In the genomic region with DNA sequence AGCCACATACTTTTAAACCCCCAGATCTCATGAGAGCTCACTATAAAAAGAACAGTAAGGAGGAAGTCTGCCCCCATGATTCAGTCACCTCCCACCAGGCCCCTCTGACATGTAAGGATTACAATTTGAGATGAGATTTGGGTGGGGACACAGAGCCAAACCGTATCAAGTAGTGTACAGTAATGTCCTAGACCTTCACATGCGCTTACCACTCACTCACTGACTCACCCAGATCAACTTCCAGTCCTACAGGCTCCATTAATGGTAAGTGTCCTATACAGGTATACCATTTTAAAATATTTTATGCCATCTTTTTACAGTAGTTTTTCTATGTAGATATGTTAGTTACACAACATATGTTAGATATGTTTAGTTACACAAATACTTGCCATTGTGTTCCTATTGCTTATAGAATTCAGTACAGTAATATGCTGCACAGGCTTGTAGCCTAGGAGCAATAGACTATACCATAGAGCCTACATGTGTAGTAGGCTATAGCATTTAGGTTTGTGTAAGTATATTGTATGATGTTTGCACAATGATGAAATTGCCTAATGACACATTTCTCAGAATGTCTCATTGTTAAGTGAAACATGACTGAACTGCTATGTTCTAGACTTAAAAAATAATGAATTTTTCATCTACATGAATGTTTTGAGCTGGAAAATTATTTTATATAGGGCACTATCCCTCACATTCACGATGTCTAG, we compare ENCODE assay signal across 16 cellular contexts. TPM values are rescaled to one million over a fixed set of nuclear protein-coding genes. Genes with fewer than 3 reads are reported as not detected.
DNase-seq lines count a peak whose midpoint lies in the region; ATAC-seq and TF ChIP-seq lines count a peak whose summit lies in the region.
"Had no signal": no experiment of that assay in that cellular context is flagged by ENCODE, and none has a peak within 500 bp of the region (broad histone marks: within the 10 kb centered on the region; RNA-seq: fewer than 3 reads in every experiment).

No MANE protein-coding gene starts in this region.

- 49 to 57% methylated on average over 3 of the region's 3 CpGs for WGBS in sigmoid colon, 2 donors

- peak overlapping the region; percentile 8 for H3K27ac Mint-ChIP-seq in activated naive CD8-positive, alpha-beta T cell treated with anti-CD3 and anti-CD28 coated beads for 36 hours
- H3K27ac Mint-ChIP-seq: activated naive CD4-positive, alpha-beta T cell treated with anti-CD3 and anti-CD28 coated beads, Interleukin-2, amount 10 ng/mL, durations not matched to agents 7 days and 5 days; progenitor cell of endocrine pancreas had no signal

- TF ChIP-seq POLR2A in sigmoid colon (IDR thresholded peaks at IDR 0.05): no peak

- peaks cover 23 to 43% (median 36%) of the 10 kb centered on the region in 11 experiments for H3K36me3 ChIP-seq in BLaER1 treated with 17β-estradiol and CSF1 and Interleukin-3, amounts not matched to agents 10 nM and 100 nM
- H3K36me3 ChIP-seq in sigmoid colon: peaks cover 0 to 8% (median 2%) of the 10 kb centered on the region in 4 donors

- intact Hi-C loops in posterior cingulate gyrus (cut with DNase I) (loop anchor here (10.0 kb wide), 1 partner anchor 53 kb away; no protein-coding TSS in a partner anchor), sigmoid colon (cut with DNase I) (no loop called here)

- no peak for TF ChIP-seq CTCF in sigmoid colon (IDR thresholded peaks at IDR 0.05)

- H3K9ac ChIP-seq in BLaER1 treated with 17β-estradiol and CSF1 and Interleukin-3, amounts not matched to agents 10 nM and 100 nM: no peak overlapping the region

- H3K4me2 ChIP-seq in BLaER1 treated with 17β-estradiol and CSF1 and Interleukin-3, amounts not matched to agents 10 nM and 100 nM: peak overlapping the region in 10 of 11 experiments; percentile 7 to 51 (median 26); a peak in 10 of 22 replicates

- H3K4me1 Mint-ChIP-seq in activated naive CD8-positive, alpha-beta T cell treated with anti-CD3 and anti-CD28 coated beads for 36 hours: peaks cover 26% of the 10 kb centered on the region

- H3K9me3 ChIP-seq in BLaER1 treated with 17β-estradiol and CSF1 and Interleukin-3, amounts not matched to agents 10 nM and 100 nM (replicated peaks in 1 of 11): peaks cover 15 to 25% (median 22%) of the 10 kb centered on the region in 11 experiments
- H3K9me3 ChIP-seq in sigmoid colon: no peaks in the 10 kb centered on the region
- H3K9me3 ChIP-seq: thoracic aorta had no signal

- H3K36me3 Mint-ChIP-seq in activated naive CD8-positive, alpha-beta T cell treated with anti-CD3 and anti-CD28 coated beads for 36 hours: peaks cover 32% of the 10 kb centered on the region

- no peak overlapping the region for H3K4me3 ChIP-seq in BLaER1 treated with 17β-estradiol and CSF1 and Interleukin-3, amounts not matched to agents 10 nM and 100 nM
- H3K4me3 ChIP-seq in sigmoid colon: no peak overlapping the region
- H3K4me3 ChIP-seq: heart right ventricle, thoracic aorta had no signal

- no peak overlapping the region for H3K4me3 Mint-ChIP-seq in activated naive CD8-positive, alpha-beta T cell treated with anti-CD3 and anti-CD28 coated beads for 36 hours
- H3K4me3 Mint-ChIP-seq: activated naive CD4-positive, alpha-beta T cell treated with anti-CD3 and anti-CD28 coated beads, Interleukin-2, amount 10 ng/mL, durations not matched to agents 7 days and 5 days; WTC11 had no signal

- H3K27me3 ChIP-seq in BLaER1 treated with 17β-estradiol and CSF1 and Interleukin-3, amounts not matched to agents 10 nM and 100 nM: no peaks in the 10 kb centered on the region
- H3K27me3 ChIP-seq in sigmoid colon: no peaks in the 10 kb centered on the region
- H3K27me3 ChIP-seq: heart right ventricle had no signal

- no peak for TF ChIP-seq EP300 in sigmoid colon (IDR thresholded peaks at IDR 0.05)

- no peak for DNase-seq in activated naive CD8-positive, alpha-beta T cell treated with anti-CD3 and anti-CD28 coated beads for 36 hours
- DNase-seq in C1 segment of cervical spinal cord (lab: John Stamatoyannopoulos, UW) (no peak), KG1 (lab: John Stamatoyannopoulos, UW) (no peak), posterior cingulate gyrus (no peak), sigmoid colon (no peak)
- DNase-seq: activated naive CD4-positive, alpha-beta T cell treated with anti-CD3 and anti-CD28 coated beads, Interleukin-2, amount 10 ng/mL, durations not matched to agents 7 days and 5 days; heart right ventricle; NCI-H510A; Right ventricle myocardium superior had no signal

- peaks cover 3 to 11% (median 9%) of the 10 kb centered on the region in 10 experiments; a peak in 18 of 20 replicates for H3K4me1 ChIP-seq in BLaER1 treated with 17β-estradiol and CSF1 and Interleukin-3, amounts not matched to agents 10 nM and 100 nM
- H3K4me1 ChIP-seq in sigmoid colon: peaks cover 0 to 6% (median 0%) of the 10 kb centered on the region in 4 donors

- peaks cover 11% of the 10 kb centered on the region for H3K9me3 Mint-ChIP-seq in activated naive CD8-positive, alpha-beta T cell treated with anti-CD3 and anti-CD28 coated beads for 36 hours

- no peak overlapping the region; a peak in 1 of 22 replicates for H3K27ac ChIP-seq in BLaER1 treated with 17β-estradiol and CSF1 and Interleukin-3, amounts not matched to agents 10 nM and 100 nM
- no peak overlapping the region for H3K27ac ChIP-seq in sigmoid colon
- H3K27ac ChIP-seq: C4-2B, heart right ventricle, thoracic aorta had no signal

- peak; percentile 7 for ATAC-seq in GM18870 (IDR thresholded peaks at IDR 0.05; ENCODE audit: unreplicated experiment)
- peak; percentile 15 for ATAC-seq in HG02981 (IDR thresholded peaks at IDR 0.05; ENCODE audit: unreplicated experiment)

- H4K20me1 ChIP-seq in BLaER1 treated with 17β-estradiol and CSF1 and Interleukin-3, amounts not matched to agents 10 nM and 100 nM: peaks cover 0 to 10% (median 0%) of the 10 kb centered on the region in 11 experiments; a peak in 8 of 22 replicates

- H3K27me3 Mint-ChIP-seq in activated naive CD8-positive, alpha-beta T cell treated with anti-CD3 and anti-CD28 coated beads for 36 hours: no peaks in the 10 kb centered on the region
- H3K27me3 Mint-ChIP-seq: activated naive CD4-positive, alpha-beta T cell treated with anti-CD3 and anti-CD28 coated beads, Interleukin-2, amount 10 ng/mL, durations not matched to agents 7 days and 5 days; progenitor cell of endocrine pancreas had no signal

RNA-seq across cellular contexts. Expression of a gene that starts 11.7 kb away (rescaled TPM):
- 10 to 100 TPM; 45.4 to 46.0 TPM for total RNA-seq in activated naive CD8-positive, alpha-beta T cell treated with anti-CD3 and anti-CD28 coated beads for 36 hours
- 10 to 100 TPM; 52.8 to 79.6 (median 65.8) TPM for total RNA-seq in sigmoid colon
- 10 to 100 TPM; 24.6 to 39.0 (median 30.1) TPM for polyA plus RNA-seq in sigmoid colon

RNA-seq across cellular contexts. Expression of a gene that starts 14.2 kb away (rescaled TPM):
- 10 to 100 TPM; 15.1 to 15.2 TPM for total RNA-seq in activated naive CD8-positive, alpha-beta T cell treated with anti-CD3 and anti-CD28 coated beads for 36 hours
- 10 to 100 TPM; 15.1 to 18.5 (median 15.5) TPM for total RNA-seq in sigmoid colon
- polyA plus RNA-seq in sigmoid colon: 10 to 100 TPM in 1 of 3 donors, 1 to 10 TPM in 2; 3.0 to 10.4 (median 4.2) TPM
